Comparison of ENCODE assay signal across 8 cellular contexts in genomic region chr1:155175281-155175926, GRCh38. TPM values are rescaled to one million over a fixed set of nuclear protein-coding genes. Genes with fewer than 3 reads are reported as not detected.
DNase-seq lines count a peak whose midpoint lies in the region; ATAC-seq lines count a peak whose summit lies in the region.

No MANE protein-coding gene starts in this region.

- peaks cover 6% of the 10 kb centered on the region for H3K36me3 Mint-ChIP-seq in activated naive CD4-positive, alpha-beta T cell treated with anti-CD3 and anti-CD28 coated beads, Interleukin-2, amount 50 U/mL, for 24 hours
- peaks cover 63% of the 10 kb centered on the region for H3K36me3 Mint-ChIP-seq in activated T-cell treated with anti-CD3 and anti-CD28 coated beads, Interleukin-2, amount 50 U/mL, for 24 hours (ENCODE audit: low read depth)

- no peak for DNase-seq in activated naive CD4-positive, alpha-beta T cell treated with Interleukin-2 at 50 U/mL for 16 hours
- peak; percentile 35 for DNase-seq in activated T-cell treated with anti-CD3 and anti-CD28 coated beads, Interleukin-2, amount 50 U/mL, for 24 hours
- peak; percentile 10 for DNase-seq in inferior parietal cortex (ENCODE audit: extremely low spot score)
- peak; percentile 46 for DNase-seq in ureter (ENCODE audit: low spot score)
- no peak for DNase-seq in NCI-H748 (lab: John Stamatoyannopoulos, UW; ENCODE audit: unreplicated experiment)

- no peaks in the 10 kb centered on the region for H3K27me3 Mint-ChIP-seq in activated naive CD4-positive, alpha-beta T cell treated with anti-CD3 and anti-CD28 coated beads, Interleukin-2, amount 50 U/mL, for 24 hours
- H3K27me3 Mint-ChIP-seq in activated T-cell treated with anti-CD3 and anti-CD28 coated beads, Interleukin-2, amount 50 U/mL, for 24 hours, result no peaks in the 10 kb centered on the region

- peaks cover 35% of the 10 kb centered on the region for H3K4me1 Mint-ChIP-seq in activated naive CD4-positive, alpha-beta T cell treated with anti-CD3 and anti-CD28 coated beads, Interleukin-2, amount 50 U/mL, for 24 hours
- H3K4me1 Mint-ChIP-seq in activated T-cell treated with anti-CD3 and anti-CD28 coated beads, Interleukin-2, amount 50 U/mL, for 24 hours (ENCODE audit: low read depth), result peaks cover 51% of the 10 kb centered on the region

- ATAC-seq in GM21723 (IDR thresholded peaks at IDR 0.05; ENCODE audit: unreplicated experiment) (no peak), HG02973 (IDR thresholded peaks at IDR 0.05; ENCODE audit: unreplicated experiment) (no peak)

- H3K9me3 Mint-ChIP-seq in activated naive CD4-positive, alpha-beta T cell treated with anti-CD3 and anti-CD28 coated beads, Interleukin-2, amount 50 U/mL, for 24 hours, result no peaks in the 10 kb centered on the region
- no peaks in the 10 kb centered on the region for H3K9me3 Mint-ChIP-seq in activated T-cell treated with anti-CD3 and anti-CD28 coated beads, Interleukin-2, amount 50 U/mL, for 24 hours

- peak overlapping the region; percentile 33 for H3K4me3 Mint-ChIP-seq in activated naive CD4-positive, alpha-beta T cell treated with anti-CD3 and anti-CD28 coated beads, Interleukin-2, amount 50 U/mL, for 24 hours
- H3K4me3 Mint-ChIP-seq in activated T-cell treated with anti-CD3 and anti-CD28 coated beads, Interleukin-2, amount 50 U/mL, for 24 hours, result peak overlapping the region; percentile 91

- H3K27ac Mint-ChIP-seq in activated naive CD4-positive, alpha-beta T cell treated with anti-CD3 and anti-CD28 coated beads, Interleukin-2, amount 50 U/mL, for 24 hours, result peak overlapping the region; percentile 41
- H3K27ac Mint-ChIP-seq in activated T-cell treated with anti-CD3 and anti-CD28 coated beads, Interleukin-2, amount 50 U/mL, for 24 hours, result peak overlapping the region; percentile 72

RNA-seq across cellular contexts. Expression of gene TRIM46, which starts 1.8 kb away (rescaled TPM):
- 1.6 TPM for total RNA-seq in ureter

RNA-seq across cellular contexts. Expression of gene KRTCAP2, which starts 2.3 kb away (rescaled TPM):
- total RNA-seq in ureter, result 293 TPM

RNA-seq across cellular contexts. Expression of gene THBS3, which starts 32.3 kb away (rescaled TPM):
- 54.6 TPM for total RNA-seq in ureter

RNA-seq across cellular contexts. Expression of gene MTX1, which starts 33.1 kb away (rescaled TPM):
- total RNA-seq in ureter, result 31.6 TPM

RNA-seq across cellular contexts. Expression of gene DPM3, which starts 35.1 kb away (rescaled TPM):
- total RNA-seq in ureter, result 75.4 TPM

Comparison
In these comparisons a context has a peak if more than half of its experiments do, and no peak if none do; other contexts are left out.
1. DNase-seq: peak in activated T-cell treated with anti-CD3 and anti-CD28 coated beads, Interleukin-2, amount 50 U/mL, for 24 hours (single experiment), inferior parietal cortex (single experiment) and ureter (single experiment); none in activated naive CD4-positive, alpha-beta T cell treated with Interleukin-2 at 50 U/mL for 16 hours (single experiment) and NCI-H748 (single experiment).